Comparison of ENCODE assay signal across 9 cellular contexts in the genomic region with DNA sequence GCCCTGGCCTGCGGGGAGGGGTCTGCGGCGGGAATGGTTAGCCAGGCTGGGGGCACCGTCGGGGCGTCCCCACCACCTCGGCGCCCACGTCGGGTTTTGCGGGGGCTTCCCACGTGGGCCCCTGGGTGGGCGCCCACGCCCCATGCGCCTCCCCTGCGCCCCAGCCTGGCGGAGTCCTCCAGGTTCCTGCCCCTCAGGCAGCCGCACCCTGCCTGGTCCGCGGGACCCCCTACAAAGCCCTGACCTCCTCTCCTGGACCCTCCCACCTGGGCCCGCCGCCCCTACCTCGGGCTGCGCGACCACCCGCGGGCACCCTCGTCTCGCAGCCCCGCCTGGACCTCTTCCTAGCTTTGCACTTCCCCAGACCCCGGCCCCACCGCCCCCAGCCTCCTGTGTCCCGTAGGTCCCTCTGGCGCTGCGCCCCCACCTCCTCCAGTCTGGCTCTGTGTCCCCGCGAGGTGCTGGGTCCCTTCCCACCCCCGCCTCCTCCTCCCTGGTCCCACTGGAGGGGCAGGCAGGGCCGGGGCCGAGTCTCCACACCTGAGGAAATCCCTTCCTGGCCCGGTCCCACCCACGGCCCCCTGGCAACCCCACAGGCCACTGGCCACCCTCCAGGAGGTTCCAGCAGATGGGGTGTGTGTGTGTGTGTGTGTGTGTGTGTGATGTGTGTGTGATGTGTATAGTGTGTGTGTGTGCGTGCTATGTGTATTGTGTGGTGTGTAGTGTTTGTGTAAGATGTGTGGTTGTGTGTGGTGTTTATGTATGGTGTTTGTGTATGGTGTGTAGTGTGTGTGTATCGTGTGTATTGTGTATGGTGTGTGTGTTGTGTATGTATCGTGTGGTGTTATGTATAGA. TPM values are rescaled to one million over a fixed set of nuclear protein-coding genes. Genes with fewer than 3 reads are reported as not detected.
DNase-seq lines count a peak whose midpoint lies in the region; ATAC-seq and TF ChIP-seq lines count a peak whose summit lies in the region.
"Had no signal": no experiment of that assay in that cellular context is flagged by ENCODE, and none has a peak within 500 bp of the region (broad histone marks: within the 10 kb centered on the region; RNA-seq: fewer than 3 reads in every experiment).

No MANE protein-coding gene starts in this region.

- H3K4ac ChIP-seq in neuronal stem cell (ENCODE audit: low read length), result no peak overlapping the region

- peak overlapping the region; percentile 100 for H2AK5ac ChIP-seq in neuronal stem cell (ENCODE audit: low read depth, low read length)

- H3K4me3 ChIP-seq in neuronal stem cell (ENCODE audit: low read length in 2 of 2), result peak overlapping the region in 1 of 2 donors; percentile 47
- H3K4me3 ChIP-seq in OCI-LY7 (ENCODE audit: low read depth, low read length, poor library complexity, severe bottlenecking), result no peak overlapping the region

- no peak for TF ChIP-seq POLR2A in erythroblast (IDR thresholded peaks at IDR 0.05; ENCODE audit: low read length)

- POLR2A ChIA-PET in OCI-LY7 (lab: Charles Lee), result no interaction called here

- H3K14ac ChIP-seq in neuronal stem cell (ENCODE audit: low read length), result no peak overlapping the region

- H2BK15ac ChIP-seq in neuronal stem cell (ENCODE audit: low read length), result peak overlapping the region; percentile 99

- no peak overlapping the region for H2AFZ ChIP-seq in neuronal stem cell (ENCODE audit: low read length)
- no peak overlapping the region for H2AFZ ChIP-seq in OCI-LY7 (ENCODE audit: low read length)

- H3K79me2 ChIP-seq in OCI-LY7 (ENCODE audit: insufficient read depth, low read depth, low read length), result no peaks in the 10 kb centered on the region

- WGBS in neuronal stem cell (ENCODE audit: extremely low coverage in 2 of 2, insufficient read length in 2 of 2, insufficient replicate concordance in 1 of 2), 2 donors, result 100% methylated on average over 2 to 3 of the region's 45 CpGs

- H3K27ac ChIP-seq in neuronal stem cell (replicated peaks; ENCODE audit: low read length) (no peak overlapping the region), OCI-LY7 (ENCODE audit: low read depth, low read length, poor library complexity, severe bottlenecking) (no peak overlapping the region)

- H3K36me3 ChIP-seq in neuronal stem cell (replicated peaks in 1 of 2; ENCODE audit: control insufficient read depth in 2 of 2, insufficient read depth in 2 of 2, low read length in 2 of 2) (no peaks in the 10 kb centered on the region), OCI-LY7 (ENCODE audit: insufficient read depth, low read length) (no peaks in the 10 kb centered on the region)

- peaks cover 8% of the 10 kb centered on the region for H3K79me1 ChIP-seq in neuronal stem cell (ENCODE audit: low read depth, low read length)

- peak overlapping the region; percentile 99 for H3K23ac ChIP-seq in neuronal stem cell (ENCODE audit: low read depth, low read length, poor library complexity)

- no peak overlapping the region for H4K8ac ChIP-seq in neuronal stem cell (ENCODE audit: low read depth, low read length)

- peak; percentile 48 for DNase-seq in stimulated activated CD4-positive, alpha-beta T cell treated with anti-CD3 and anti-CD28 coated beads, Interleukin-15, amount 100 ng/mL, for 24 hours
- no peak for DNase-seq in stimulated activated CD4-positive, alpha-beta T cell treated with anti-CD3 and anti-CD28 coated beads, Interleukin-12 subunit alpha, Interleukin-12 subunit beta, amount 100 ng/mL, for 4 hours
- DNase-seq in ecto neural progenitor cell (ENCODE audit: low spot score), result peak; percentile 49
- DNase-seq in neuronal stem cell (ENCODE audit: low spot score), result no peak
- no peak for DNase-seq in erythroblast (lab: John Stamatoyannopoulos, UW)
- DNase-seq in OCI-LY7 (ENCODE audit: low spot score), result no peak
- no peak for DNase-seq in stimulated activated naive CD4-positive, alpha-beta T cell (lab: John Stamatoyannopoulos, UW)

- peak overlapping the region; percentile 22 for H3K9ac ChIP-seq in neuronal stem cell (ENCODE audit: low read depth, low read length, poor library complexity)

- H4K20me1 ChIP-seq in OCI-LY7 (ENCODE audit: insufficient read depth, low read length), result 0 out of 2 replicates have a peak, but pooled peaks cover 4% of the 10 kb centered on the region

- H3K4me2 ChIP-seq in neuronal stem cell (ENCODE audit: insufficient read depth, low read length, poor library complexity, severe bottlenecking) (peak overlapping the region; percentile 2), OCI-LY7 (ENCODE audit: low read length) (no peak overlapping the region)

- BruUV-seq in OCI-LY7 (replicated peaks; lab: Mats Ljungman, UMichigan), result no TSS peak

- H3K18ac ChIP-seq in neuronal stem cell (ENCODE audit: low read length), result peak overlapping the region; percentile 98

- H4K91ac ChIP-seq in neuronal stem cell (ENCODE audit: low read depth, low read length, poor library complexity), result no peak overlapping the region

- H3K9me3 ChIP-seq in neuronal stem cell (replicated peaks in 1 of 2; ENCODE audit: control insufficient read depth in 2 of 2, insufficient read depth in 1 of 2, low read depth in 1 of 2, low read length in 2 of 2) (peaks cover 0 to 11% of the 10 kb centered on the region in 2 donors), OCI-LY7 (ENCODE audit: low read length) (no peaks in the 10 kb centered on the region; the same call in 1 of the 2 replicates)

- no peak for ATAC-seq in esophagus mucosa

- H2BK5ac ChIP-seq in neuronal stem cell (ENCODE audit: low read length), result no peak overlapping the region

- peak overlapping the region; percentile 87 for H2BK120ac ChIP-seq in neuronal stem cell (ENCODE audit: low read depth, low read length)

- H2BK12ac ChIP-seq in neuronal stem cell (ENCODE audit: low read length), result no peak overlapping the region

- peaks cover 7 to 26% of the 10 kb centered on the region in 2 donors for H3K4me1 ChIP-seq in neuronal stem cell (ENCODE audit: control insufficient read depth in 2 of 2, insufficient read depth in 1 of 2, low read depth in 1 of 2, low read length in 2 of 2)
- H3K4me1 ChIP-seq in OCI-LY7 (ENCODE audit: insufficient read depth, low read length, poor library complexity, severe bottlenecking), result peaks cover 36% of the 10 kb centered on the region

- no peaks in the 10 kb centered on the region for H3K9me2 ChIP-seq in OCI-LY7 (ENCODE audit: insufficient read depth, low read length)

- no peak for TF ChIP-seq CTCF in OCI-LY7 (conservative IDR thresholded peaks at IDR 0.05; ENCODE audit: low read length)

- peaks cover 0 to 30% (median 0%) of the 10 kb centered on the region in 3 experiments for H3K27me3 ChIP-seq in neuronal stem cell (ENCODE audit: control insufficient read depth in 3 of 3, insufficient read depth in 3 of 3, low read depth in 1 of 3, low read length in 3 of 3)

- CTCF ChIA-PET in OCI-LY7 (lab: Charles Lee; ENCODE audit: unreplicated experiment), result no interaction called here

- intact Hi-C loops in OCI-LY7 (cut with micrococcal nuclease; ENCODE audit: unreplicated experiment), result no loop called here

RNA-seq across cellular contexts. Expression of gene PIM3, which starts 11.8 kb away (rescaled TPM):
- 38.0 TPM for polyA plus RNA-seq in neuronal stem cell (2013, experiment 1 of 2)
- 37.0 TPM for polyA plus RNA-seq in neuronal stem cell (2013, experiment 2 of 2)
- 50.5 TPM for total RNA-seq in esophagus mucosa
- 74.3 and 81.7 TPM in 2 replicates for total RNA-seq in OCI-LY7 (2014; rRNA removed; shearing (Covaris generic))
- total RNA-seq in OCI-LY7 (2022), result 60.5 and 66.5 TPM in 2 replicates

RNA-seq across cellular contexts. Expression of gene IL17REL, which starts 40.2 kb away (rescaled TPM):
- 0.07 TPM for polyA plus RNA-seq in neuronal stem cell (2013, experiment 1 of 2)
- 0.07 TPM for polyA plus RNA-seq in neuronal stem cell (2013, experiment 2 of 2)
- not detected for total RNA-seq in esophagus mucosa
- total RNA-seq in OCI-LY7 (2014; rRNA removed; shearing (Covaris generic)), result 0.03 TPM in 1 of 2 replicates, not detected in the other
- total RNA-seq in OCI-LY7 (2022), result not detected in 2 replicates
- total RNA-seq: CD4-positive, alpha-beta T cell had no signal

RNA-seq across cellular contexts. Expression of gene CRELD2, which starts 54.0 kb away (rescaled TPM):
- polyA plus RNA-seq in neuronal stem cell (2013, experiment 1 of 2), result 12.6 TPM
- polyA plus RNA-seq in neuronal stem cell (2013, experiment 2 of 2), result 12.2 TPM
- total RNA-seq in esophagus mucosa (25.5 TPM), OCI-LY7 (2022) (27.4 and 32.0 TPM in 2 replicates)
- total RNA-seq in OCI-LY7 (2014; rRNA removed; shearing (Covaris generic)), result 32.5 and 35.3 TPM in 2 replicates

RNA-seq across cellular contexts. Expression of gene ALG12, which starts 54.2 kb away (rescaled TPM):
- 9.3 TPM for polyA plus RNA-seq in neuronal stem cell (2013, experiment 1 of 2)
- 9.1 TPM for polyA plus RNA-seq in neuronal stem cell (2013, experiment 2 of 2)
- total RNA-seq in esophagus mucosa (10.1 TPM), OCI-LY7 (2022) (11.4 and 14.0 TPM in 2 replicates)
- 6.4 and 11.7 TPM in 2 replicates for total RNA-seq in OCI-LY7 (2014; rRNA removed; shearing (Covaris generic))

Comparison
In these comparisons a context has a peak if more than half of its experiments do, and no peak if none do; other contexts are left out.
1. DNase-seq: peak in stimulated activated CD4-positive, alpha-beta T cell treated with anti-CD3 and anti-CD28 coated beads, Interleukin-15, amount 100 ng/mL, for 24 hours (single experiment) and ecto neural progenitor cell (single experiment); none in stimulated activated CD4-positive, alpha-beta T cell treated with anti-CD3 and anti-CD28 coated beads, Interleukin-12 subunit alpha, Interleukin-12 subunit beta, amount 100 ng/mL, for 4 hours (single experiment), neuronal stem cell (single experiment), erythroblast (0 of 2), OCI-LY7 (single experiment) and stimulated activated naive CD4-positive, alpha-beta T cell (0 of 6).